ENCODE assay signal across 22 cellular contexts in the genomic region with DNA sequence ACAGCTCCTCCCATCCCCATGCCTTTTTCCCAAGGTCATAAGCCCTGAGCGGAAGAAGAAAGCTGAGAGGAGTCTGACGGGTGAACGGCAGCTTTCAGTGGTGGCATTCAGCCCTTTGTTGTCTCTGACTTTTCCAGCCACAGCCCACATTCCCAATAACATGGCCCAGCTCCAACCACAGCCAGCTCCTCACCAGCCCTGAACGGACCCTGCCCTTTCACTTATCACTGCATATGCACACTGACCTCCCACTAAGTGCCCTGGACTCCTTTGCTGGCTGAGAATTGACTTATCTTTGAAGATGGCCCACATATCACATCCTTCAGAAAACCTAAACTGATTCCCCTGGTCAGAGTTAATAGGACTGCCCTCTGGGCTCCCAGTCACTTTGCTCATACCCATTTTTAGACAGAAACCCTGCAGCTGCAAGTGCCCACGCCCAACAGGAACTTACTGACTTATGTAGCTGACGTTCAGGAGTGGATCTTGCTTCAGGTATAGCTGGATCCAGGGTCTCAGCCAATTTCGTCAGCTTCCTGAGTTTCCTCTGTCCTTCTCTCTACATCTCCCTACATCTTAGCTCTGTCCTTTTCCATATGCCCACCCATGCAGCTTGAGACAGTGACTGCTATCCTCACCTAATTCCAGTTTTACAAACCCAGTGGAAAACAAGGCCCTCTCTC.
"Had no signal": no experiment of that assay in that cellular context is flagged by ENCODE, and none has a peak within 500 bp of the region (broad histone marks: within the 10 kb centered on the region; RNA-seq: fewer than 3 reads in every experiment).

No MANE protein-coding gene starts in this region.

- H3K27me3 Mint-ChIP-seq: activated naive CD8-positive, alpha-beta T cell treated with anti-CD3 and anti-CD28 coated beads, Interleukin-2, amount 10 ng/mL, durations not matched to agents 7 days and 5 days; T-cell had no signal

- H3K4me3 Mint-ChIP-seq: activated naive CD8-positive, alpha-beta T cell treated with anti-CD3 and anti-CD28 coated beads, Interleukin-2, amount 10 ng/mL, durations not matched to agents 7 days and 5 days; activated T-cell treated with anti-CD3 and anti-CD28 coated beads, Interleukin-2, amount 50 U/mL, for 4 hours; neural crest cell; T-cell had no signal

- H3K27ac Mint-ChIP-seq: activated naive CD8-positive, alpha-beta T cell treated with anti-CD3 and anti-CD28 coated beads, Interleukin-2, amount 10 ng/mL, durations not matched to agents 7 days and 5 days; T-cell had no signal

- H3K27ac ChIP-seq: body of pancreas, epithelial cell of prostate, gastroesophageal sphincter, tibial artery had no signal

- H3K4me3 ChIP-seq: body of pancreas, gastroesophageal sphincter, tibial artery had no signal

- DNase-seq: activated CD8-positive, alpha-beta memory T cell treated with anti-CD3 and anti-CD28 coated beads, Interleukin-2, amount 50 U/mL, for 48 hours; activated naive CD4-positive, alpha-beta T cell treated with Interleukin-2 at 50 U/mL for 16 hours; activated naive CD8-positive, alpha-beta T cell treated with anti-CD3 and anti-CD28 coated beads, Interleukin-2, amount 10 ng/mL, durations not matched to agents 7 days and 5 days; activated T-cell treated with anti-CD3 and anti-CD28 coated beads, Interleukin-2, amount 50 U/mL, for 4 hours; amygdala; body of pancreas; head of caudate nucleus; hypothalamus; left ventricle myocardium superior; naive B cell; occipital lobe; stimulated activated CD4-positive, alpha-beta T cell treated with anti-CD3 and anti-CD28 coated beads, Interleukin-2, amount 100 ng/mL, for 48 hours; stimulated activated CD8-positive, alpha-beta memory T cell treated with anti-CD3 and anti-CD28 coated beads, Interleukin-4, amount 100 ng/mL, for 48 hours; stimulated activated naive CD4-positive, alpha-beta T cell; substantia nigra; T-cell; tibial artery had no signal

- H3K36me3 ChIP-seq: gastroesophageal sphincter, tibial artery had no signal

- H3K9me3 ChIP-seq: body of pancreas, gastroesophageal sphincter, tibial artery had no signal

- H3K36me3 Mint-ChIP-seq: T-cell had no signal

- H3K27me3 ChIP-seq: body of pancreas, gastroesophageal sphincter, tibial artery had no signal

- ATAC-seq: activated T-cell treated with anti-CD3 and anti-CD28 coated beads, Interleukin-2, amount 50 U/mL, for 4 hours; body of pancreas; gastroesophageal sphincter; left ventricle myocardium superior; sciatic nerve; SK-N-SH treated with all-trans-retinoic acid at 6 μM for 48 hours; T-cell had no signal

- H3K9me3 Mint-ChIP-seq: activated T-cell treated with anti-CD3 and anti-CD28 coated beads, Interleukin-2, amount 50 U/mL, for 4 hours; neural crest cell; T-cell had no signal
